Comparison of ENCODE assay signal across 22 cellular contexts in the genomic region with DNA sequence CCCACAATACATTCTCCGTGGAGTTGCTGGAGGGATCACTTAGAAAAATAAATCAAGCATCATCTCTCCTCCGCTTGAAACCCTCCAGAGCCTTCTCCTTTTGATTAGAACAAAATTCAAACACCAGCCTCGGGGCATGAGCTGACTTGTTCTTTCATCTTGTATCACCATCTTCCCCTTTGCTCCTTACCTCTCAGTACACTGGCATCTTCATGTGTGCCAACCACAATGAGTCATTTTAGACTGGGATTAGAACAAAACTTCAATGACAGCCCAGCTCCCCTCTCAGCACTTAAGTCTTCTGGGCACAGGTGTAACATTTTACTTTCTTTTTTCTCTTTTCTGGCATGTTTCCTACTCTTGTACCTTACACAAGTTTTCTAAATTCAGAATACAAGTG.
A peak's percentile ranks its signal among the peaks of the same experiment; 100 is the strongest.
DNase-seq lines count a peak whose midpoint lies in the region; ATAC-seq and FAIRE-seq lines count a peak whose summit lies in the region.
"Had no signal": no experiment of that assay in that cellular context is flagged by ENCODE, and none has a peak within 500 bp of the region (broad histone marks: within the 10 kb centered on the region; RNA-seq: fewer than 3 reads in every experiment).

No MANE protein-coding gene starts in this region.

- ATAC-seq in HG03342 (IDR thresholded peaks at IDR 0.05; ENCODE audit: unreplicated experiment) (no peak), HG03439 (IDR thresholded peaks at IDR 0.05; ENCODE audit: unreplicated experiment) (no peak)
- no peak for ATAC-seq in stimulated activated memory B cell treated with anti-CD40 and anti-IgM and Interleukin-4, amounts not matched to agents 10 μg/mL and 1 μg/mL and 100 μg/mL, for 72 hours
- no peak for ATAC-seq in natural killer cell treated with Interleukin-12 subunit alpha and Interleukin-12 subunit beta and Interleukin-15 and Interleukin-18, amount 100 ng/mL, for 72 hours
- ATAC-seq: activated CD8-positive, alpha-beta T cell treated with anti-CD3 and anti-CD28 coated beads for 36 hours; right cardiac atrium; stimulated activated effector memory CD8-positive, alpha-beta T cell treated with anti-CD3 and anti-CD28 coated beads, Interleukin-12 subunit alpha, Interleukin-12 subunit beta, amount 100 ng/mL, for 72 hours; WTC11 had no signal

- DNase-seq in ACHN (peak; percentile 71), H4 (ENCODE audit: low spot score) (peak; percentile 16), RCC 7860 (ENCODE audit: low spot score) (peak; percentile 10), epithelial cell of prostate (ENCODE audit: low read depth, low spot score) (peak; percentile 76)
- DNase-seq in natural killer cell treated with Interleukin-12 subunit alpha and Interleukin-12 subunit beta and Interleukin-15 and Interleukin-18, amount 100 ng/mL, for 72 hours (ENCODE audit: low spot score): no peak
- DNase-seq: activated CD8-positive, alpha-beta T cell treated with anti-CD3 and anti-CD28 coated beads for 36 hours; activated naive CD4-positive, alpha-beta T cell treated with Interleukin-2 at 50 U/mL for 16 hours; activated T-cell treated with anti-CD3 and anti-CD28 coated beads, Interleukin-2, amount 50 U/mL, for 24 hours; CD4-positive, alpha-beta T cell; H9; KG1; NCI-H1105; NCI-H2081 treated with DMSO at 0.1 percent for 48 hours; NCI-H510A treated with DMSO at 0.1 percent for 48 hours; right cardiac atrium had no signal

- no peaks in the 10 kb centered on the region for H3K9me3 Mint-ChIP-seq in stimulated activated memory B cell treated with anti-CD40 and anti-IgM and Interleukin-4, amounts not matched to agents 10 μg/mL and 1 μg/mL and 100 μg/mL, for 72 hours
- H3K9me3 Mint-ChIP-seq in natural killer cell treated with Interleukin-12 subunit alpha and Interleukin-12 subunit beta and Interleukin-15 and Interleukin-18, amount 100 ng/mL, for 72 hours: no peaks in the 10 kb centered on the region
- H3K9me3 Mint-ChIP-seq: activated CD8-positive, alpha-beta T cell treated with anti-CD3 and anti-CD28 coated beads for 36 hours; activated T-cell treated with anti-CD3 and anti-CD28 coated beads, Interleukin-2, amount 50 U/mL, for 24 hours; CD4-positive, alpha-beta T cell; H9; stimulated activated effector memory CD8-positive, alpha-beta T cell treated with anti-CD3 and anti-CD28 coated beads, Interleukin-12 subunit alpha, Interleukin-12 subunit beta, amount 100 ng/mL, for 72 hours had no signal

- FAIRE-seq in RCC 7860 (lab: Jason Lieb, UNC): no peak

- H3K27ac ChIP-seq in epithelial cell of prostate: peak overlapping the region; percentile 40
- H3K27ac ChIP-seq: ascending aorta, thoracic aorta had no signal

- in situ Hi-C loops in ACHN (cut with HindIII; ENCODE audit: low pct_ligation_motif_present, low pct_unique_long_range_greater_than_20kb, low sequenced_read_pairs): loop anchor here (25.0 kb wide), 1 partner anchor 180 kb away; no protein-coding TSS in a partner anchor

- H3K4me3 Mint-ChIP-seq in stimulated activated memory B cell treated with anti-CD40 and anti-IgM and Interleukin-4, amounts not matched to agents 10 μg/mL and 1 μg/mL and 100 μg/mL, for 72 hours: no peak overlapping the region
- no peak overlapping the region for H3K4me3 Mint-ChIP-seq in natural killer cell treated with Interleukin-12 subunit alpha and Interleukin-12 subunit beta and Interleukin-15 and Interleukin-18, amount 100 ng/mL, for 72 hours
- H3K4me3 Mint-ChIP-seq: activated CD8-positive, alpha-beta T cell treated with anti-CD3 and anti-CD28 coated beads for 36 hours; activated T-cell treated with anti-CD3 and anti-CD28 coated beads, Interleukin-2, amount 50 U/mL, for 24 hours; CD4-positive, alpha-beta T cell; H9; stimulated activated effector memory CD8-positive, alpha-beta T cell treated with anti-CD3 and anti-CD28 coated beads, Interleukin-12 subunit alpha, Interleukin-12 subunit beta, amount 100 ng/mL, for 72 hours; WTC11 had no signal

- no peak overlapping the region for H3K27ac Mint-ChIP-seq in stimulated activated memory B cell treated with anti-CD40 and anti-IgM and Interleukin-4, amounts not matched to agents 10 μg/mL and 1 μg/mL and 100 μg/mL, for 72 hours
- no peak overlapping the region for H3K27ac Mint-ChIP-seq in natural killer cell treated with Interleukin-12 subunit alpha and Interleukin-12 subunit beta and Interleukin-15 and Interleukin-18, amount 100 ng/mL, for 72 hours
- H3K27ac Mint-ChIP-seq: activated CD8-positive, alpha-beta T cell treated with anti-CD3 and anti-CD28 coated beads for 36 hours; activated T-cell treated with anti-CD3 and anti-CD28 coated beads, Interleukin-2, amount 50 U/mL, for 24 hours; CD4-positive, alpha-beta T cell; H9; stimulated activated effector memory CD8-positive, alpha-beta T cell treated with anti-CD3 and anti-CD28 coated beads, Interleukin-12 subunit alpha, Interleukin-12 subunit beta, amount 100 ng/mL, for 72 hours; WTC11 had no signal

- H3K27me3 Mint-ChIP-seq in stimulated activated memory B cell treated with anti-CD40 and anti-IgM and Interleukin-4, amounts not matched to agents 10 μg/mL and 1 μg/mL and 100 μg/mL, for 72 hours: no peaks in the 10 kb centered on the region
- peaks cover 0 to 26% of the 10 kb centered on the region in 2 donors for H3K27me3 Mint-ChIP-seq in natural killer cell treated with Interleukin-12 subunit alpha and Interleukin-12 subunit beta and Interleukin-15 and Interleukin-18, amount 100 ng/mL, for 72 hours

- no peaks in the 10 kb centered on the region for H3K36me3 Mint-ChIP-seq in stimulated activated memory B cell treated with anti-CD40 and anti-IgM and Interleukin-4, amounts not matched to agents 10 μg/mL and 1 μg/mL and 100 μg/mL, for 72 hours
- no peaks in the 10 kb centered on the region for H3K36me3 Mint-ChIP-seq in natural killer cell treated with Interleukin-12 subunit alpha and Interleukin-12 subunit beta and Interleukin-15 and Interleukin-18, amount 100 ng/mL, for 72 hours
- H3K36me3 Mint-ChIP-seq: stimulated activated effector memory CD8-positive, alpha-beta T cell treated with anti-CD3 and anti-CD28 coated beads, Interleukin-12 subunit alpha, Interleukin-12 subunit beta, amount 100 ng/mL, for 72 hours had no signal

- H3K4me1 Mint-ChIP-seq in stimulated activated memory B cell treated with anti-CD40 and anti-IgM and Interleukin-4, amounts not matched to agents 10 μg/mL and 1 μg/mL and 100 μg/mL, for 72 hours: no peaks in the 10 kb centered on the region
- peaks cover 0 to 3% of the 10 kb centered on the region in 2 donors for H3K4me1 Mint-ChIP-seq in natural killer cell treated with Interleukin-12 subunit alpha and Interleukin-12 subunit beta and Interleukin-15 and Interleukin-18, amount 100 ng/mL, for 72 hours (ENCODE audit: low read depth in 2 of 2)
